15 cellular contexts compared by ENCODE assay signal in genomic region chr16:24753437-24753836, GRCh38. TPM values are rescaled to one million over a fixed set of nuclear protein-coding genes. Genes with fewer than 3 reads are reported as not detected.
DNase-seq lines count a peak whose midpoint lies in the region; ATAC-seq, FAIRE-seq and TF ChIP-seq lines count a peak whose summit lies in the region.
"Had no signal": no experiment of that assay in that cellular context is flagged by ENCODE, and none has a peak within 500 bp of the region (broad histone marks: within the 10 kb centered on the region; RNA-seq: fewer than 3 reads in every experiment).

No MANE protein-coding gene starts in this region.

- no peak for FAIRE-seq in pancreas (lab: Jason Lieb, UNC)
- FAIRE-seq: A204.1 had no signal

- intact Hi-C loops in activated T-helper 1 cell treated with anti-CD3 and anti-CD28 coated beads, Interleukin-12 subunit alpha, Interleukin-12 subunit beta, Interleukin-2, Interleukin-4 antibody, amounts not matched to agents 30 ng/mL and 10 ng/mL and 1 ng/mL, durations not matched to agents 14 hours and 24 hours and 36 hours (cut with micrococcal nuclease) = loop anchor here (10.0 kb wide), 1 partner anchor 169 kb away; no protein-coding TSS in a partner anchor
- intact Hi-C loops in pancreas (cut with DNase I) = no loop called here

- H3K4me1 ChIP-seq in pancreas = peaks cover 19 to 27% (median 22%) of the 10 kb centered on the region in 3 donors
- H3K4me1 ChIP-seq in gastroesophageal sphincter = peaks cover 9 to 97% (median 21%) of the 10 kb centered on the region in 3 donors

- H3K27ac ChIP-seq in pancreas (peak overlapping the region in 1 of 4 donors; percentile 14), gastroesophageal sphincter (no peak overlapping the region)

- no peak overlapping the region for H3K4me3 Mint-ChIP-seq in activated T-helper 1 cell treated with anti-CD3 and anti-CD28 coated beads, Interleukin-12 subunit alpha, Interleukin-12 subunit beta, Interleukin-2, Interleukin-4 antibody, amounts not matched to agents 30 ng/mL and 10 ng/mL and 1 ng/mL, durations not matched to agents 14 hours and 24 hours and 36 hours
- H3K4me3 Mint-ChIP-seq: CD8-positive, alpha-beta memory T cell; dendritic cell treated with granulocyte-macrophage colony-stimulating factor and Interleukin-4, amounts not matched to agents 40 ng/mL and 50 ng/mL, for 4 days had no signal

- no peak for TF ChIP-seq CTCF in pancreas (IDR thresholded peaks at IDR 0.05)
- no peak for TF ChIP-seq CTCF in gastroesophageal sphincter (IDR thresholded peaks at IDR 0.05)

- H3K36me3 Mint-ChIP-seq in activated T-helper 1 cell treated with anti-CD3 and anti-CD28 coated beads, Interleukin-12 subunit alpha, Interleukin-12 subunit beta, Interleukin-2, Interleukin-4 antibody, amounts not matched to agents 30 ng/mL and 10 ng/mL and 1 ng/mL, durations not matched to agents 14 hours and 24 hours and 36 hours (ENCODE audit: low read depth) = peaks cover 8% of the 10 kb centered on the region

- H3K27me3 ChIP-seq in pancreas (no peaks in the 10 kb centered on the region), gastroesophageal sphincter (no peaks in the 10 kb centered on the region)

- no peak for TF ChIP-seq POLR2A in gastroesophageal sphincter (IDR thresholded peaks at IDR 0.05)

- peak; percentile 54 for DNase-seq in NCI-H2107 treated with DMSO at 0.1 percent for 48 hours (lab: John Stamatoyannopoulos, UW; ENCODE audit: unreplicated experiment)
- no peak for DNase-seq in NCI-H2107 (lab: John Stamatoyannopoulos, UW)
- DNase-seq in NCI-H1105 treated with DMSO at 0.1 percent for 48 hours (lab: John Stamatoyannopoulos, UW) = peak; percentile 46
- no peak for DNase-seq in activated T-helper 1 cell treated with anti-CD3 and anti-CD28 coated beads, Interleukin-12 subunit alpha, Interleukin-12 subunit beta, Interleukin-2, Interleukin-4 antibody, amounts not matched to agents 30 ng/mL and 10 ng/mL and 1 ng/mL, durations not matched to agents 14 hours and 24 hours and 36 hours (ENCODE audit: low spot score)
- DNase-seq in pancreas = no peak
- DNase-seq in kidney glomerular epithelial cell (lab: John Stamatoyannopoulos, UW) = no peak
- DNase-seq: CD8-positive, alpha-beta memory T cell; NCI-H1048; substantia nigra had no signal

- 76 to 79% methylated on average over 3 of the region's 3 CpGs for WGBS in pancreas, 2 donors
- 79 to 83% methylated on average over 3 of the region's 3 CpGs for WGBS in gastroesophageal sphincter (ENCODE audit: low coverage in 1 of 2), 2 donors

- no peaks in the 10 kb centered on the region for H3K36me3 ChIP-seq in pancreas
- H3K36me3 ChIP-seq in gastroesophageal sphincter = peaks cover 0 to 3% of the 10 kb centered on the region in 2 donors

- peak overlapping the region; percentile 6 for H3K27ac Mint-ChIP-seq in activated T-helper 1 cell treated with anti-CD3 and anti-CD28 coated beads, Interleukin-12 subunit alpha, Interleukin-12 subunit beta, Interleukin-2, Interleukin-4 antibody, amounts not matched to agents 30 ng/mL and 10 ng/mL and 1 ng/mL, durations not matched to agents 14 hours and 24 hours and 36 hours
- H3K27ac Mint-ChIP-seq: dendritic cell treated with granulocyte-macrophage colony-stimulating factor and Interleukin-4, amounts not matched to agents 40 ng/mL and 50 ng/mL, for 4 days had no signal

- peak in 3 of 4 donors; percentile 56 to 65 (median 65) for ATAC-seq in pancreas
- ATAC-seq in GM18502 (IDR thresholded peaks at IDR 0.05; ENCODE audit: poor library complexity, unreplicated experiment) = no peak
- ATAC-seq in gastroesophageal sphincter = no peak
- ATAC-seq: sciatic nerve had no signal

- peaks cover 45% of the 10 kb centered on the region for H3K4me1 Mint-ChIP-seq in activated T-helper 1 cell treated with anti-CD3 and anti-CD28 coated beads, Interleukin-12 subunit alpha, Interleukin-12 subunit beta, Interleukin-2, Interleukin-4 antibody, amounts not matched to agents 30 ng/mL and 10 ng/mL and 1 ng/mL, durations not matched to agents 14 hours and 24 hours and 36 hours (ENCODE audit: low read depth)

- TF ChIP-seq EP300 in gastroesophageal sphincter (IDR thresholded peaks at IDR 0.05) = no peak

- H3K9me3 Mint-ChIP-seq in activated T-helper 1 cell treated with anti-CD3 and anti-CD28 coated beads, Interleukin-12 subunit alpha, Interleukin-12 subunit beta, Interleukin-2, Interleukin-4 antibody, amounts not matched to agents 30 ng/mL and 10 ng/mL and 1 ng/mL, durations not matched to agents 14 hours and 24 hours and 36 hours = no peaks in the 10 kb centered on the region
- H3K9me3 Mint-ChIP-seq: CD8-positive, alpha-beta memory T cell; dendritic cell treated with granulocyte-macrophage colony-stimulating factor and Interleukin-4, amounts not matched to agents 40 ng/mL and 50 ng/mL, for 4 days had no signal

- H3K4me3 ChIP-seq in pancreas = no peak overlapping the region
- no peak overlapping the region for H3K4me3 ChIP-seq in gastroesophageal sphincter
- H3K4me3 ChIP-seq: lung had no signal

- no peaks in the 10 kb centered on the region for H3K27me3 Mint-ChIP-seq in activated T-helper 1 cell treated with anti-CD3 and anti-CD28 coated beads, Interleukin-12 subunit alpha, Interleukin-12 subunit beta, Interleukin-2, Interleukin-4 antibody, amounts not matched to agents 30 ng/mL and 10 ng/mL and 1 ng/mL, durations not matched to agents 14 hours and 24 hours and 36 hours (ENCODE audit: insufficient read depth)
- H3K27me3 Mint-ChIP-seq: CD8-positive, alpha-beta memory T cell; dendritic cell treated with granulocyte-macrophage colony-stimulating factor and Interleukin-4, amounts not matched to agents 40 ng/mL and 50 ng/mL, for 4 days had no signal

- no peaks in the 10 kb centered on the region for H3K9me3 ChIP-seq in pancreas
- no peaks in the 10 kb centered on the region for H3K9me3 ChIP-seq in gastroesophageal sphincter

RNA-seq across cellular contexts. Expression of gene TNRC6A, which starts 24.0 kb away (rescaled TPM):
- 57.8 and 60.9 TPM in 2 replicates for total RNA-seq in activated T-helper 1 cell treated with anti-CD3 and anti-CD28 coated beads, Interleukin-12 subunit alpha, Interleukin-12 subunit beta, Interleukin-2, Interleukin-4 antibody, amounts not matched to agents 30 ng/mL and 10 ng/mL and 1 ng/mL, durations not matched to agents 14 hours and 24 hours and 36 hours
- total RNA-seq in pancreas (10 to 100 TPM; 15.6 to 33.9 (median 21.9) TPM), gastroesophageal sphincter (10 to 100 TPM; 33.4 to 71.1 (median 58.6) TPM)
- 10 to 100 TPM; 22.5 to 27.7 TPM for polyA plus RNA-seq in pancreas

Comparison
In these comparisons a context has a peak if more than half of its experiments do, and no peak if none do; other contexts are left out.
1. DNase-seq: peak in NCI-H2107 treated with DMSO at 0.1 percent for 48 hours (single experiment) and NCI-H1105 treated with DMSO at 0.1 percent for 48 hours (single experiment); none in NCI-H2107 (single experiment), activated T-helper 1 cell treated with anti-CD3 and anti-CD28 coated beads, Interleukin-12 subunit alpha, Interleukin-12 subunit beta, Interleukin-2, Interleukin-4 antibody, amounts not matched to agents 30 ng/mL and 10 ng/mL and 1 ng/mL, durations not matched to agents 14 hours and 24 hours and 36 hours (single experiment), pancreas (0 of 6) and kidney glomerular epithelial cell (single experiment).
2. ATAC-seq: peak in pancreas (3 of 4); none in GM18502 (single experiment) and gastroesophageal sphincter (single experiment).